28 cellular contexts compared by ENCODE assay signal in the genomic region with DNA sequence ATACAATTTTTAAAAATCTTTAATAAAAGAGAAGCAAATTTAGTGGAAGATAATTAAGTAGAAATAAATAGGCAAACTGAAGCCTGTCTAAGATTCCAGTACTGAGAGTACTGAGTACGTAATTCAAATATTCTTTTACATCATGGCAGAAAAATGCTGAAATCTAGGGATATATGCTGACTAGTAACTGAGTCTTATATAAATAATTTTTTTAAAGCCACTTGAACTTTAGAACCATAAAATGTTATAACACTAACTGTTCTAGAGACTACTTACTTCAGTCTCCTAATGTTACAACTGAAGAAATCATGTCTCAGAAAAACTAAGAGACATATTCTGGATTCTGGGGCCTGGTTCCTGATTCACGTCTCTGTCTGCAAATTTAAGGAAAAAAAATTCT.
A peak's percentile ranks its signal among the peaks of the same experiment; 100 is the strongest.
DNase-seq lines count a peak whose midpoint lies in the region; ATAC-seq, FAIRE-seq and TF ChIP-seq lines count a peak whose summit lies in the region.
"Had no signal": no experiment of that assay in that cellular context is flagged by ENCODE, and none has a peak within 500 bp of the region (broad histone marks: within the 10 kb centered on the region; RNA-seq: fewer than 3 reads in every experiment).

No MANE protein-coding gene starts in this region.

- no peak overlapping the region for H3K4me3 Mint-ChIP-seq in T-cell
- H3K4me3 Mint-ChIP-seq: activated naive CD8-positive, alpha-beta T cell; effector memory CD8-positive, alpha-beta T cell; immature natural killer cell; mesothelial cell of epicardium; natural killer cell; stimulated activated effector memory CD8-positive, alpha-beta T cell treated with anti-CD3 and anti-CD28 coated beads, Interleukin-12 subunit alpha, Interleukin-12 subunit beta, amount 100 ng/mL, for 72 hours; T-helper 2 cell treated with Interferon-gamma antibody and Interleukin-4, amounts not matched to agents 5 μg/mL and 100 μg/mL, for 36 hours had no signal

- peak overlapping the region; percentile 99 for H3K27ac ChIP-seq in OCI-LY1 (ENCODE audit: low read depth, low read length, poor library complexity, severe bottlenecking)
- H3K27ac ChIP-seq in small intestine (ENCODE audit: low read depth in 1 of 2, low read length in 1 of 2), result no peak overlapping the region
- H3K27ac ChIP-seq: BLaER1 treated with 17β-estradiol and CSF1 and Interleukin-3, amounts not matched to agents 10 nM and 100 nM; body of pancreas; left lung; suprapubic skin had no signal

- H3K4me1 Mint-ChIP-seq in T-cell, result peaks cover 7 to 26% (median 15%) of the 10 kb centered on the region in 3 donors

- no peaks in the 10 kb centered on the region for H3F3A ChIP-seq in OCI-LY1 (ENCODE audit: insufficient read depth, low read length)

- H3K36me3 Mint-ChIP-seq in T-cell, result peaks cover 4% of the 10 kb centered on the region
- H3K36me3 Mint-ChIP-seq: mesothelial cell of epicardium; natural killer cell; stimulated activated effector memory CD8-positive, alpha-beta T cell treated with anti-CD3 and anti-CD28 coated beads, Interleukin-12 subunit alpha, Interleukin-12 subunit beta, amount 100 ng/mL, for 72 hours had no signal

- no peak for ATAC-seq in T-cell (replicated peaks in 1 of 4)
- ATAC-seq: body of pancreas; effector memory CD8-positive, alpha-beta T cell; HCT116; left lung; natural killer cell; stimulated activated effector memory CD8-positive, alpha-beta T cell treated with anti-CD3 and anti-CD28 coated beads, Interleukin-12 subunit alpha, Interleukin-12 subunit beta, amount 100 ng/mL, for 72 hours had no signal

- 22 to 60% (median 51%) methylated on average over 2 of the region's 2 CpGs for WGBS in small intestine, 3 donors

- H3K27me3 ChIP-seq in OCI-LY1 (ENCODE audit: insufficient read depth, low read length) (no peaks in the 10 kb centered on the region), small intestine (ENCODE audit: control insufficient read depth in 2 of 2, insufficient read depth in 2 of 2, low read length in 2 of 2) (no peaks in the 10 kb centered on the region)
- H3K27me3 ChIP-seq: BLaER1 treated with 17β-estradiol and CSF1 and Interleukin-3, amounts not matched to agents 10 nM and 100 nM; body of pancreas; left lung; MG63; suprapubic skin had no signal

- TF ChIP-seq CTCF in OCI-LY1 (IDR thresholded peaks at IDR 0.05; ENCODE audit: low read length), result no peak

- H3K9ac ChIP-seq in OCI-LY1 (ENCODE audit: low read length), result peak overlapping the region; percentile 88
- H3K9ac ChIP-seq: BLaER1 treated with 17β-estradiol and CSF1 and Interleukin-3, amounts not matched to agents 10 nM and 100 nM; SK-N-SH had no signal

- H3K4me3 ChIP-seq in OCI-LY1 (ENCODE audit: low read depth, low read length, poor library complexity, severe bottlenecking), result no peak overlapping the region
- no peak overlapping the region for H3K4me3 ChIP-seq in small intestine (ENCODE audit: low read depth in 1 of 2, low read length in 2 of 2)
- H3K4me3 ChIP-seq: BLaER1 treated with 17β-estradiol and CSF1 and Interleukin-3, amounts not matched to agents 10 nM and 100 nM; body of pancreas; left lung; MG63; smooth muscle cell; suprapubic skin had no signal

- no peak overlapping the region for H3K27ac Mint-ChIP-seq in T-cell
- H3K27ac Mint-ChIP-seq: effector memory CD8-positive, alpha-beta T cell; immature natural killer cell; mesothelial cell of epicardium; natural killer cell; stimulated activated effector memory CD8-positive, alpha-beta T cell treated with anti-CD3 and anti-CD28 coated beads, Interleukin-12 subunit alpha, Interleukin-12 subunit beta, amount 100 ng/mL, for 72 hours; T-helper 2 cell treated with Interferon-gamma antibody and Interleukin-4, amounts not matched to agents 5 μg/mL and 100 μg/mL, for 36 hours had no signal

- no peaks in the 10 kb centered on the region for H3K27me3 Mint-ChIP-seq in T-cell
- H3K27me3 Mint-ChIP-seq: activated naive CD8-positive, alpha-beta T cell; effector memory CD8-positive, alpha-beta T cell had no signal

- H3K9me3 Mint-ChIP-seq in T-cell, result peaks cover 0 to 4% (median 0%) of the 10 kb centered on the region in 3 donors
- H3K9me3 Mint-ChIP-seq: effector memory CD8-positive, alpha-beta T cell; stimulated activated effector memory CD8-positive, alpha-beta T cell treated with anti-CD3 and anti-CD28 coated beads, Interleukin-12 subunit alpha, Interleukin-12 subunit beta, amount 100 ng/mL, for 72 hours; T-helper 2 cell treated with Interferon-gamma antibody and Interleukin-4, amounts not matched to agents 5 μg/mL and 100 μg/mL, for 36 hours had no signal

- H3K36me3 ChIP-seq in OCI-LY1 (ENCODE audit: insufficient read depth, low read length), result peaks cover 15% of the 10 kb centered on the region; the same call in 1 of the 2 replicates
- no peaks in the 10 kb centered on the region for H3K36me3 ChIP-seq in small intestine (ENCODE audit: control insufficient read depth in 2 of 2, insufficient read depth in 2 of 2, low read length in 2 of 2)
- H3K36me3 ChIP-seq: BLaER1 treated with 17β-estradiol and CSF1 and Interleukin-3, amounts not matched to agents 10 nM and 100 nM; left lung; MG63; suprapubic skin had no signal

- H2AFZ ChIP-seq in OCI-LY1 (ENCODE audit: low read length), result no peak overlapping the region

- peaks cover 49% of the 10 kb centered on the region for H3K79me2 ChIP-seq in OCI-LY1 (ENCODE audit: insufficient read depth, low read length)

- DNase-seq in ELR (ENCODE audit: low read depth) (peak; percentile 5), dedifferentiated amniotic fluid mesenchymal stem cell (ENCODE audit: extremely low spot score) (peak; percentile 52), small intestine (peak; percentile 60), NCI-H2171 (lab: John Stamatoyannopoulos, UW) (no peak), SIG-M5 (lab: John Stamatoyannopoulos, UW) (no peak), T-cell (no peak)
- DNase-seq: ACHN; body of pancreas; cerebellar nuclear complex; COR-L47; effector memory CD8-positive, alpha-beta T cell; immature natural killer cell; left lung; MG63; natural killer cell; NCI-H1417 treated with DMSO at 0.1 percent for 48 hours; SK-N-SH; stimulated activated CD4-positive, alpha-beta T cell treated with anti-CD3 and anti-CD28 coated beads, Interleukin-2, amount 100 ng/mL, for 48 hours had no signal

- peak overlapping the region; percentile 80 for H3K4me2 ChIP-seq in OCI-LY1 (ENCODE audit: low read length)
- H3K4me2 ChIP-seq: BLaER1 treated with 17β-estradiol and CSF1 and Interleukin-3, amounts not matched to agents 10 nM and 100 nM; SK-N-SH; smooth muscle cell had no signal

- H4K20me1 ChIP-seq in OCI-LY1 (ENCODE audit: insufficient read depth, low read length), result no peaks in the 10 kb centered on the region
- H4K20me1 ChIP-seq: BLaER1 treated with 17β-estradiol and CSF1 and Interleukin-3, amounts not matched to agents 10 nM and 100 nM had no signal

- POLR2A ChIA-PET in T-cell (lab: Charles Lee), result no interaction called here

- FAIRE-seq in small intestine (lab: Jason Lieb, UNC), result peak; percentile 64
- FAIRE-seq: frontal cortex had no signal

- CTCF ChIA-PET in T-cell (lab: Charles Lee), result no interaction called here

- no peaks in the 10 kb centered on the region for H3K9me2 ChIP-seq in OCI-LY1 (ENCODE audit: low read depth, low read length)
- H3K9me2 ChIP-seq: SK-N-SH had no signal

- H3K9me3 ChIP-seq in OCI-LY1 (ENCODE audit: low read length) (no peaks in the 10 kb centered on the region), small intestine (ENCODE audit: control insufficient read depth, low read depth) (no peaks in the 10 kb centered on the region)
- H3K9me3 ChIP-seq: body of pancreas, left lung, MG63, SK-N-SH, suprapubic skin had no signal

- peaks cover 72% of the 10 kb centered on the region for H3K4me1 ChIP-seq in OCI-LY1 (ENCODE audit: insufficient read depth, low read length, severe bottlenecking)
- peaks cover 2 to 3% of the 10 kb centered on the region in 2 donors for H3K4me1 ChIP-seq in small intestine (ENCODE audit: control insufficient read depth in 2 of 2, insufficient read depth in 1 of 2, low read depth in 1 of 2, low read length in 1 of 2)
- H3K4me1 ChIP-seq: body of pancreas, left lung, suprapubic skin had no signal

Comparison
In these comparisons a context has a peak if more than half of its experiments do, and no peak if none do; other contexts are left out.
1. DNase-seq: peak in ELR (single experiment), dedifferentiated amniotic fluid mesenchymal stem cell (single experiment) and small intestine (single experiment); none in NCI-H2171 (single experiment), SIG-M5 (single experiment) and T-cell (0 of 34).